ENCODE assay signal across 8 cellular contexts in the genomic region with DNA sequence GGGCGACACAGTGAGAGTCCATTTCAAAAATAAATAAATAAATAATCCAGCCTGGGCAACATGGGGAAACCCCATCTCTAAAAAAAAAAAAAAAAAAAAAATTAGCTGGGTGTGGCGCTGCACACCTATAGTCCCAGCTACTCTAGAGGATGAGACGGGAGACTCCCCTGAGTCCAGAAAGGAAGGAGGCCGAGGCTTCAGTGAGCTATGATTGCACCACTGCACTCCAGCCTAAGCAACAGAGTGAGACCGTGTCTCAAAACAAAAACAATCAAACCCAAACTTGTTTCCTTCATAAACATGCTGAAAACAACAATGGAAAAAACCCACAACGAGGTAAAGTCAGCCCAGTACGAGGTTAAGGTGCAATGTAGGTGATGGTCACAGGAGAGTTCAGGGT. TPM values are rescaled to one million over a fixed set of nuclear protein-coding genes. Genes with fewer than 3 reads are reported as not detected.
DNase-seq lines count a peak whose midpoint lies in the region; ATAC-seq and TF ChIP-seq lines count a peak whose summit lies in the region.

No MANE protein-coding gene starts in this region.

- no peak overlapping the region for H3K27ac ChIP-seq in Karpas-422 (ENCODE audit: low read length)
- no peak overlapping the region for H3K27ac ChIP-seq in muscle layer of duodenum (ENCODE audit: low read length)

- H4K20me1 ChIP-seq in Karpas-422 (ENCODE audit: insufficient read depth, low read depth, low read length): peaks cover 38% of the 10 kb centered on the region

- TF ChIP-seq CTCF in AG10803 (conservative IDR thresholded peaks at IDR 0.05; ENCODE audit: low read length) (no peak), cardiac fibroblast (IDR thresholded peaks at IDR 0.05; ENCODE audit: low read depth, low read length) (no peak)

- H3K36me3 ChIP-seq in Karpas-422 (ENCODE audit: insufficient read depth, low read length): peaks cover 21% of the 10 kb centered on the region
- H3K36me3 ChIP-seq in muscle layer of duodenum (ENCODE audit: control insufficient read depth in 1 of 2, insufficient read depth in 2 of 2, low read length in 2 of 2): peaks cover 18 to 30% of the 10 kb centered on the region in 2 donors

- H3K9ac ChIP-seq in Karpas-422 (ENCODE audit: low read length): peak overlapping the region; percentile 100

- H3K4me1 ChIP-seq in Karpas-422 (ENCODE audit: low read length) (peaks cover 49% of the 10 kb centered on the region), muscle layer of duodenum (ENCODE audit: control insufficient read depth in 1 of 2, insufficient read depth in 2 of 2, low read length in 2 of 2) (peaks cover 0 to 27% of the 10 kb centered on the region in 2 donors)

- no peaks in the 10 kb centered on the region for H3K9me2 ChIP-seq in Karpas-422 (replicated peaks; ENCODE audit: insufficient read depth, low read length)

- H3K79me2 ChIP-seq in Karpas-422 (ENCODE audit: low read length): peaks cover 34% of the 10 kb centered on the region

- H3K27me3 ChIP-seq in Karpas-422 (ENCODE audit: low read length) (no peaks in the 10 kb centered on the region), muscle layer of duodenum (ENCODE audit: low read depth, low read length) (no peaks in the 10 kb centered on the region)

- no peak overlapping the region for H2AFZ ChIP-seq in Karpas-422 (ENCODE audit: low read length)

- DNase-seq in AG10803 (ENCODE audit: low read depth) (peak; percentile 31), Karpas-422 (no peak), cardiac fibroblast (ENCODE audit: low read depth in 2 of 2) (peak; percentile 26 to 47), KBM-7 (no peak), KG1 (lab: John Stamatoyannopoulos, UW) (no peak), HK-2 (ENCODE audit: unreplicated experiment) (no peak)

- in situ Hi-C loops in KBM-7 (cut with MboI; ENCODE audit: low pct_unique_long_range_greater_than_20kb, low sequenced_read_pairs): no loop called here

- H3K4me3 ChIP-seq in AG10803 (ENCODE audit: low read length) (peak overlapping the region; percentile 88), Karpas-422 (ENCODE audit: low read length) (peak overlapping the region; percentile 100), cardiac fibroblast (replicated peaks in 1 of 2; ENCODE audit: low read depth in 2 of 2, low read length in 2 of 2) (peak overlapping the region; percentile 98 to 99), muscle layer of duodenum (ENCODE audit: low read depth in 1 of 2, low read length in 2 of 2) (peak overlapping the region; percentile 69 to 93)

- peak overlapping the region; percentile 99 for H3K4me2 ChIP-seq in Karpas-422 (ENCODE audit: low read depth, low read length, poor library complexity, severe bottlenecking)

- ATAC-seq in HG03520 (IDR thresholded peaks at IDR 0.05; ENCODE audit: unreplicated experiment): no peak

- H3K9me3 ChIP-seq in Karpas-422 (ENCODE audit: low read length) (no peaks in the 10 kb centered on the region), muscle layer of duodenum (ENCODE audit: control insufficient read depth in 1 of 2, low read length in 2 of 2) (no peaks in the 10 kb centered on the region)

RNA-seq across cellular contexts. Expression of a gene that starts 1.2 kb away (rescaled TPM):
- 14.5 and 20.5 TPM in 2 replicates for total RNA-seq in Karpas-422 (2014; rRNA removed; shearing (Covaris generic); ENCODE audit: low replicate concordance)

RNA-seq across cellular contexts. Expression of a gene that starts 8.8 kb away (rescaled TPM):
- total RNA-seq in Karpas-422 (2014; rRNA removed; shearing (Covaris generic); ENCODE audit: low replicate concordance): not detected in 2 replicates

RNA-seq across cellular contexts. Expression of a gene that starts 19.7 kb away (rescaled TPM):
- total RNA-seq in Karpas-422 (2014; rRNA removed; shearing (Covaris generic); ENCODE audit: low replicate concordance): not detected in 2 replicates

Comparison
In these comparisons a context has a peak if more than half of its experiments do, and no peak if none do; other contexts are left out.
1. DNase-seq: peak in AG10803 (single experiment) and cardiac fibroblast (2 of 2); none in Karpas-422 (single experiment), KBM-7 (single experiment), KG1 (single experiment) and HK-2 (single experiment).
2. Peak in every context shown above with its lines, with median percentiles within 50 percentile points of each other: H3K4me3 ChIP-seq.